Comparison of ENCODE assay signal across 1 cellular context in genomic region chr1:247366345-247366744, GRCh38. TPM values are rescaled to one million over a fixed set of nuclear protein-coding genes. Genes with fewer than 3 reads are reported as not detected.
"Had no signal": no experiment of that assay in that cellular context is flagged by ENCODE, and none has a peak within 500 bp of the region (broad histone marks: within the 10 kb centered on the region; RNA-seq: fewer than 3 reads in every experiment).

No MANE protein-coding gene starts in this region.

RNA-seq across cellular contexts. Expression of gene NLRP3, which starts 49.6 kb away (rescaled TPM):
- total RNA-seq: NCI-H460 had no signal
